8 cellular contexts compared by ENCODE assay signal in genomic region chr7:39709768-39710291, GRCh38.
DNase-seq lines count a peak whose midpoint lies in the region; ATAC-seq and TF ChIP-seq lines count a peak whose summit lies in the region.

No MANE protein-coding gene starts in this region.

- H3K36me3 ChIP-seq in gastroesophageal sphincter: peaks cover 0 to 18% of the 10 kb centered on the region in 2 donors

- TF ChIP-seq EP300 in gastroesophageal sphincter (IDR thresholded peaks at IDR 0.05): no peak

- H3K27me3 ChIP-seq in gastroesophageal sphincter: no peaks in the 10 kb centered on the region

- peaks cover 0 to 19% (median 5%) of the 10 kb centered on the region in 3 donors for H3K9me3 ChIP-seq in gastroesophageal sphincter

- H3K4me3 ChIP-seq in gastroesophageal sphincter: no peak overlapping the region

- TF ChIP-seq CTCF in GM13977 (IDR thresholded peaks at IDR 0.05; ENCODE audit: extremely low read depth, insufficient read depth, missing control alignments) (no peak), gastroesophageal sphincter (IDR thresholded peaks at IDR 0.05) (no peak)

- no peak overlapping the region for H3K27ac ChIP-seq in gastroesophageal sphincter

- DNase-seq in GM13977 (ENCODE audit: low spot score): peak; percentile 38
- peak; percentile 84 for DNase-seq in left kidney (ENCODE audit: low read depth, low spot score)
- no peak for DNase-seq in erythroblast (lab: John Stamatoyannopoulos, UW)
- no peak for DNase-seq in DMS114 treated with DMSO at 0.1 percent for 48 hours (lab: John Stamatoyannopoulos, UW; ENCODE audit: unreplicated experiment)

- in situ Hi-C loops in GM13977 (cut with MboI; ENCODE audit: low pct_unique_long_range_greater_than_20kb, low sequenced_read_pairs, unreplicated experiment): no loop called here

- TF ChIP-seq POLR2A in gastroesophageal sphincter (IDR thresholded peaks at IDR 0.05) (no peak), erythroblast (IDR thresholded peaks at IDR 0.05; ENCODE audit: low read length) (no peak)

- WGBS in gastroesophageal sphincter (ENCODE audit: low coverage in 1 of 2), 2 donors: 5 to 13% methylated on average over 2 to 3 of the region's 3 CpGs

- H3K4me1 ChIP-seq in gastroesophageal sphincter: peaks cover 0 to 13% (median 2%) of the 10 kb centered on the region in 3 donors

- ATAC-seq in HG02870 (IDR thresholded peaks at IDR 0.05; ENCODE audit: unreplicated experiment): peak; percentile 76
- peak; percentile 86 for ATAC-seq in SK-N-SH treated with all-trans-retinoic acid at 6 μM for 48 hours
- ATAC-seq in gastroesophageal sphincter: no peak
- ATAC-seq in HG03135 (IDR thresholded peaks at IDR 0.05; ENCODE audit: unreplicated experiment): no peak

TF ChIP-seq in SK-N-SH treated with all-trans-retinoic acid at 6 μM for 48 hours, 23 proteins besides CTCF, POLR2A, EP300 and RAD21:
- TF ChIP-seq ISL1 (CRISPR knock-in tag; IDR thresholded peaks at IDR 0.05) (no peak), ZC3H10 (CRISPR knock-in tag; IDR thresholded peaks at IDR 0.05) (peak; percentile 27; the same call in 1 of the 2 replicates)

Comparison
In these comparisons a context has a peak if more than half of its experiments do, and no peak if none do; other contexts are left out.
1. DNase-seq: peak in GM13977 (single experiment) and left kidney (single experiment); none in erythroblast (0 of 2) and DMS114 treated with DMSO at 0.1 percent for 48 hours (single experiment).
2. ATAC-seq: peak in HG02870 (single experiment) and SK-N-SH treated with all-trans-retinoic acid at 6 μM for 48 hours (single experiment); none in gastroesophageal sphincter (single experiment) and HG03135 (single experiment).